Comparison of ENCODE assay signal across 8 cellular contexts in the genomic region with DNA sequence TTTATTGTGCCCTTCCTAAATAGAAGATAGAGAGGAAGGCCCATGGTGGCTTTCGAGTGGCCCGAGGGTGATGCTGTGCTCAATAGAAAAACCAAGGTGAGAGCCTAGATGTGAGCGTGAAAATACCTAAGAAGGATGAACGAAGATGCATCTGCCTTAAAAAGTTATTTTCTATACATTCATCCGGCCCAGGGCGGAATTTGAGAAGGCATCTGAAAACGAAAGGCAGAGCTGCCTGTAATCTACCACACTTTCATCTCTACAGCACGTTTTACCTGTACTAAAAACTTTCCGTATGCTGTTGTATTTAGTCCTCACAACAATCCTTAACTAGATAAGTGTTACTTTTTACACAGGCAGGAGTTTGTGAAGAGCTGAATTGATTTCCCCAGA. TPM values are rescaled to one million over a fixed set of nuclear protein-coding genes. Genes with fewer than 3 reads are reported as not detected.
DNase-seq lines count a peak whose midpoint lies in the region; ATAC-seq and TF ChIP-seq lines count a peak whose summit lies in the region.

No MANE protein-coding gene starts in this region.

- peaks cover 36% of the 10 kb centered on the region for H3K36me3 ChIP-seq in iPS-18a (ENCODE audit: control insufficient read depth, low read depth, low read length)
- H3K36me3 ChIP-seq in tibial nerve = peaks cover 0 to 38% (median 0%) of the 10 kb centered on the region in 3 donors

- H3K4me3 Mint-ChIP-seq in activated T-cell treated with anti-CD3 and anti-CD28 coated beads, Interleukin-2, amount 50 U/mL, for 24 hours = peak overlapping the region; percentile 95
- H3K4me3 Mint-ChIP-seq in activated CD8-positive, alpha-beta T cell treated with anti-CD3 and anti-CD28 coated beads for 36 hours = peak overlapping the region; percentile 98

- H3K4me1 ChIP-seq in iPS-18a (ENCODE audit: control insufficient read depth, low read depth, low read length) (peaks cover 18% of the 10 kb centered on the region), tibial nerve (peaks cover 0 to 30% (median 10%) of the 10 kb centered on the region in 4 donors)

- CTCF ChIA-PET in activated CD8-positive, alpha-beta T cell treated with anti-CD3 and anti-CD28 coated beads for 36 hours (lab: Charles Lee) = interaction anchor here (0.9 to 5.0 kb wide), 3 partner anchors 9 to 21 kb away, joined by 3 to 42 read pairs (median 4); no protein-coding TSS in a partner anchor

- peaks cover 70% of the 10 kb centered on the region for H3K36me3 Mint-ChIP-seq in activated T-cell treated with anti-CD3 and anti-CD28 coated beads, Interleukin-2, amount 50 U/mL, for 24 hours (ENCODE audit: low read depth)
- H3K36me3 Mint-ChIP-seq in activated CD8-positive, alpha-beta T cell treated with anti-CD3 and anti-CD28 coated beads for 36 hours (ENCODE audit: low read depth) = peaks cover 58% of the 10 kb centered on the region

- intact Hi-C loops in activated CD8-positive, alpha-beta T cell treated with anti-CD3 and anti-CD28 coated beads for 36 hours (cut with micrococcal nuclease) = no loop called here
- intact Hi-C loops in lower leg skin (cut with DNase I; ENCODE audit: low total_unique reads) = no loop called here

- peak overlapping the region; percentile 86 for H3K4me3 ChIP-seq in iPS-18a (ENCODE audit: low read length)
- H3K4me3 ChIP-seq in tibial nerve = peak overlapping the region in 3 of 4 donors; percentile 83 to 95 (median 88)
- H3K4me3 ChIP-seq in lower leg skin (ENCODE audit: low read depth, poor library complexity, severe bottlenecking) = no peak overlapping the region

- H3K9me3 ChIP-seq in iPS-18a (ENCODE audit: control insufficient read depth, low read depth, low read length) (no peaks in the 10 kb centered on the region), tibial nerve (no peaks in the 10 kb centered on the region)

- no peak for TF ChIP-seq EP300 in tibial nerve (IDR thresholded peaks at IDR 0.05)

- H3K9me3 Mint-ChIP-seq in activated T-cell treated with anti-CD3 and anti-CD28 coated beads, Interleukin-2, amount 50 U/mL, for 24 hours = no peaks in the 10 kb centered on the region
- no peaks in the 10 kb centered on the region for H3K9me3 Mint-ChIP-seq in activated CD8-positive, alpha-beta T cell treated with anti-CD3 and anti-CD28 coated beads for 36 hours

- peak; percentile 34 for DNase-seq in activated T-cell treated with anti-CD3 and anti-CD28 coated beads, Interleukin-2, amount 50 U/mL, for 24 hours
- DNase-seq in activated T-cell treated with anti-CD3 and anti-CD28 coated beads for 4 hours (no peak), tibial nerve (ENCODE audit: low spot score in 2 of 2) (no peak), NCI-H1417 treated with DMSO at 0.1 percent for 48 hours (lab: John Stamatoyannopoulos, UW) (no peak), lower leg skin (ENCODE audit: low spot score in 2 of 2) (no peak)
- peak; percentile 9 for DNase-seq in activated CD8-positive, alpha-beta T cell treated with anti-CD3 and anti-CD28 coated beads for 36 hours

- no peak for TF ChIP-seq CTCF in activated CD8-positive, alpha-beta T cell treated with anti-CD3 and anti-CD28 coated beads for 36 hours (IDR thresholded peaks at IDR 0.05)
- TF ChIP-seq CTCF in tibial nerve (IDR thresholded peaks at IDR 0.05) = no peak
- no peak for TF ChIP-seq CTCF in lower leg skin (IDR thresholded peaks at IDR 0.05)

- ATAC-seq in activated CD8-positive, alpha-beta T cell treated with anti-CD3 and anti-CD28 coated beads for 36 hours = no peak
- no peak for ATAC-seq in GM19452 (IDR thresholded peaks at IDR 0.05; ENCODE audit: unreplicated experiment)

- 30 to 39% methylated on average over 9 of the region's 9 CpGs for WGBS in tibial nerve, 2 donors
- 37 to 42% methylated on average over 9 of the region's 9 CpGs for WGBS in lower leg skin, 2 donors

- H3K27ac ChIP-seq in iPS-18a (ENCODE audit: low read length) (peak overlapping the region; percentile 19), tibial nerve (no peak overlapping the region)

- peak overlapping the region; percentile 88 for H3K9ac ChIP-seq in iPS-18a (ENCODE audit: low read length)

- TF ChIP-seq POLR2A in tibial nerve (IDR thresholded peaks at IDR 0.05) (no peak), lower leg skin (IDR thresholded peaks at IDR 0.05) (no peak)

- H3K4me1 Mint-ChIP-seq in activated T-cell treated with anti-CD3 and anti-CD28 coated beads, Interleukin-2, amount 50 U/mL, for 24 hours (ENCODE audit: low read depth) = peaks cover 46% of the 10 kb centered on the region
- peaks cover 42% of the 10 kb centered on the region for H3K4me1 Mint-ChIP-seq in activated CD8-positive, alpha-beta T cell treated with anti-CD3 and anti-CD28 coated beads for 36 hours (ENCODE audit: low read depth)

- H3K27me3 Mint-ChIP-seq in activated T-cell treated with anti-CD3 and anti-CD28 coated beads, Interleukin-2, amount 50 U/mL, for 24 hours = no peaks in the 10 kb centered on the region
- H3K27me3 Mint-ChIP-seq in activated CD8-positive, alpha-beta T cell treated with anti-CD3 and anti-CD28 coated beads for 36 hours = no peaks in the 10 kb centered on the region

- POLR2A ChIA-PET in activated CD8-positive, alpha-beta T cell treated with anti-CD3 and anti-CD28 coated beads for 36 hours (lab: Charles Lee) = interaction anchor here (1.0 to 2.6 kb wide), 8 partner anchors 9 to 545 kb away, joined by 3 to 27 read pairs (median 4); partner anchors contain the start of genes CEP152, EID1 and MYEF2

- no peaks in the 10 kb centered on the region for H3K27me3 ChIP-seq in iPS-18a (ENCODE audit: control insufficient read depth, insufficient read depth, low read length)
- H3K27me3 ChIP-seq in tibial nerve = no peaks in the 10 kb centered on the region

- peak overlapping the region; percentile 98 for H3K27ac Mint-ChIP-seq in activated T-cell treated with anti-CD3 and anti-CD28 coated beads, Interleukin-2, amount 50 U/mL, for 24 hours
- peak overlapping the region; percentile 96 for H3K27ac Mint-ChIP-seq in activated CD8-positive, alpha-beta T cell treated with anti-CD3 and anti-CD28 coated beads for 36 hours

RNA-seq across cellular contexts. Expression of gene DUT, which starts 1.4 kb away (rescaled TPM):
- total RNA-seq in activated CD8-positive, alpha-beta T cell treated with anti-CD3 and anti-CD28 coated beads for 36 hours = 100 to 1,000 TPM; 527 TPM
- total RNA-seq in tibial nerve (100 to 1,000 TPM in 3 of 4 donors, 10 to 100 TPM in 1; 82.8 to 160 (median 123) TPM), lower leg skin (100 to 1,000 TPM in 1 of 4 donors, 10 to 100 TPM in 3; 69.6 to 140 (median 84.0) TPM)

Comparison
In these comparisons a context has a peak if more than half of its experiments do, and no peak if none do; other contexts are left out.
1. DNase-seq: peak in activated T-cell treated with anti-CD3 and anti-CD28 coated beads, Interleukin-2, amount 50 U/mL, for 24 hours (single experiment) and activated CD8-positive, alpha-beta T cell treated with anti-CD3 and anti-CD28 coated beads for 36 hours (single experiment); none in activated T-cell treated with anti-CD3 and anti-CD28 coated beads for 4 hours (single experiment), tibial nerve (0 of 2), NCI-H1417 treated with DMSO at 0.1 percent for 48 hours (single experiment) and lower leg skin (0 of 2).